1 cellular context compared by ENCODE assay signal in the genomic region with DNA sequence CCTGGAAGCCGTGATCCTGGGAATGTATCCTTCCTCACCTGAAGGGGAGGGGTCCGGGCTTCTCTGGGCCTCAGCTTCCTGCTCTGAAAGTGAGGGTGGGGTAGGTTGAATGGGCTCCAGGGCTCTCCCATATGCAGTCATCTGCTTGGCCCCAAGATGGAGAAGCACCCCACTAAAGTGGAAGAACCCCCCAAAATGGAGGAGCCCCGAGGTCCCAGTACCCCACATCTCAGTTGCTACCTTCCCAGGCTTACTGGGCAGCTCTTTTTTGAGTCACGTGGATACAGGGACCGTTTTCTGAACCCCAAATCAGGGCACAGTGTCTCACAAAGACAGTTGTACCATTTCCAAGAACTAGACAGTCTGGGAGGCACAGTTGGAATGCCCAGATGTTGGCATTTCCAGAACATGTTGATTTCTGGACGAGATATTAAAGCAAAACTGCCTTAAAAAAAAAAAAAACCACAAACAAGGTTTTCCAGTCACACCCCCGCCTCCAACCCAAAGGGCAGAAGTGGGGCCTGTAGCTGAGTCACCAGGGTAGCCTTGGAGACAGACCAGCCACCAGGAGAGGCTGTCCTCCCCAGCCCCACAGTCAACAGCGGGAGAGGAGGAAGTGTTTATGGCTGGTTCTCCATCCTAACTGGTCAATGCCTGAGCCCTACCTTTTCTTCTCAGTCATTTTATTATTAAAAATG.
TF ChIP-seq lines count a peak whose summit lies in the region.

No MANE protein-coding gene starts in this region.

TF ChIP-seq in SK-N-SH, 30 proteins besides CTCF, POLR2A, EP300 and RAD21 (continued from another document):
- no peak for TF ChIP-seq RFX5 (IDR thresholded peaks at IDR 0.05; ENCODE audit: low read length)
- no peak for TF ChIP-seq SIN3A (IDR thresholded peaks at IDR 0.05; ENCODE audit: borderline replicate concordance, low read depth, low read length)
- TF ChIP-seq POLR2AphosphoS5 (IDR thresholded peaks at IDR 0.05; ENCODE audit: low read depth, low read length) = peak; percentile 27; the same call in 1 of the 2 replicates
- TF ChIP-seq EZH2phosphoT487 (IDR thresholded peaks at IDR 0.05; ENCODE audit: borderline replicate concordance, low read depth) = no peak
- TF ChIP-seq ZBTB33 (IDR thresholded peaks at IDR 0.05; ENCODE audit: borderline replicate concordance, low read depth) = no peak
- no peak for TF ChIP-seq FOXM1 (IDR thresholded peaks at IDR 0.05; ENCODE audit: low read depth)
- TF ChIP-seq TCF12 (IDR thresholded peaks at IDR 0.05) = peak; percentile 58
- no peak for TF ChIP-seq MXI1 (IDR thresholded peaks at IDR 0.05; ENCODE audit: low read depth, low read length)
- peak; percentile 55 for TF ChIP-seq JUND (IDR thresholded peaks at IDR 0.05)
- TF ChIP-seq, protein P1, sequence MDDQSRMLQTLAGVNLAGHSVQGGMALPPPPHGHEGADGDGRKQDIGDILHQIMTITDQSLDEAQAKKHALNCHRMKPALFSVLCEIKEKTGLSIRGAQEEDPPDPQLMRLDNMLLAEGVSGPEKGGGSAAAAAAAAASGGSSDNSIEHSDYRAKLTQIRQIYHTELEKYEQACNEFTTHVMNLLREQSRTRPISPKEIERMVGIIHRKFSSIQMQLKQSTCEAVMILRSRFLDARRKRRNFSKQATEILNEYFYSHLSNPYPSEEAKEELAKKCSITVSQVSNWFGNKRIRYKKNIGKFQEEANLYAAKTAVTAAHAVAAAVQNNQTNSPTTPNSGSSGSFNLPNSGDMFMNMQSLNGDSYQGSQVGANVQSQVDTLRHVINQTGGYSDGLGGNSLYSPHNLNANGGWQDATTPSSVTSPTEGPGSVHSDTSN (IDR thresholded peaks at IDR 0.05) = no peak
- TF ChIP-seq YY1 (IDR thresholded peaks at IDR 0.05; ENCODE audit: low read depth) = no peak
- no peak for TF ChIP-seq NRF1 (IDR thresholded peaks at IDR 0.05; ENCODE audit: low read depth, low read length)
- TF ChIP-seq USF2 (IDR thresholded peaks at IDR 0.05; ENCODE audit: borderline replicate concordance, low read depth, low read length) = no peak
- TF ChIP-seq, protein P2, sequence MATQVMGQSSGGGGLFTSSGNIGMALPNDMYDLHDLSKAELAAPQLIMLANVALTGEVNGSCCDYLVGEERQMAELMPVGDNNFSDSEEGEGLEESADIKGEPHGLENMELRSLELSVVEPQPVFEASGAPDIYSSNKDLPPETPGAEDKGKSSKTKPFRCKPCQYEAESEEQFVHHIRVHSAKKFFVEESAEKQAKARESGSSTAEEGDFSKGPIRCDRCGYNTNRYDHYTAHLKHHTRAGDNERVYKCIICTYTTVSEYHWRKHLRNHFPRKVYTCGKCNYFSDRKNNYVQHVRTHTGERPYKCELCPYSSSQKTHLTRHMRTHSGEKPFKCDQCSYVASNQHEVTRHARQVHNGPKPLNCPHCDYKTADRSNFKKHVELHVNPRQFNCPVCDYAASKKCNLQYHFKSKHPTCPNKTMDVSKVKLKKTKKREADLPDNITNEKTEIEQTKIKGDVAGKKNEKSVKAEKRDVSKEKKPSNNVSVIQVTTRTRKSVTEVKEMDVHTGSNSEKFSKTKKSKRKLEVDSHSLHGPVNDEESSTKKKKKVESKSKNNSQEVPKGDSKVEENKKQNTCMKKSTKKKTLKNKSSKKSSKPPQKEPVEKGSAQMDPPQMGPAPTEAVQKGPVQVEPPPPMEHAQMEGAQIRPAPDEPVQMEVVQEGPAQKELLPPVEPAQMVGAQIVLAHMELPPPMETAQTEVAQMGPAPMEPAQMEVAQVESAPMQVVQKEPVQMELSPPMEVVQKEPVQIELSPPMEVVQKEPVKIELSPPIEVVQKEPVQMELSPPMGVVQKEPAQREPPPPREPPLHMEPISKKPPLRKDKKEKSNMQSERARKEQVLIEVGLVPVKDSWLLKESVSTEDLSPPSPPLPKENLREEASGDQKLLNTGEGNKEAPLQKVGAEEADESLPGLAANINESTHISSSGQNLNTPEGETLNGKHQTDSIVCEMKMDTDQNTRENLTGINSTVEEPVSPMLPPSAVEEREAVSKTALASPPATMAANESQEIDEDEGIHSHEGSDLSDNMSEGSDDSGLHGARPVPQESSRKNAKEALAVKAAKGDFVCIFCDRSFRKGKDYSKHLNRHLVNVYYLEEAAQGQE (IDR thresholded peaks at IDR 0.05; ENCODE audit: low read depth, low read length) = no peak
- TF ChIP-seq IRF3 (IDR thresholded peaks at IDR 0.05; ENCODE audit: low read depth, low read length) = no peak
- TF ChIP-seq SMC3 (IDR thresholded peaks at IDR 0.05; ENCODE audit: low read depth, low read length) = no peak
- no peak for TF ChIP-seq USF1 (IDR thresholded peaks at IDR 0.05; ENCODE audit: borderline replicate concordance, low read depth)
- TF ChIP-seq ELF1 (IDR thresholded peaks at IDR 0.05) = no peak
- TF ChIP-seq RCOR1 (IDR thresholded peaks at IDR 0.05; ENCODE audit: low read length) = no peak
- no peak for TF ChIP-seq GATA2 (CRISPR knock-in tag; IDR thresholded peaks at IDR 0.05)
- TF ChIP-seq TAF1 (IDR thresholded peaks at IDR 0.05; ENCODE audit: borderline replicate concordance, low read depth, low read length) = no peak
- no peak for TF ChIP-seq CHD2 (IDR thresholded peaks at IDR 0.05; ENCODE audit: low read length, partially characterized antibody)
- no peak for TF ChIP-seq MEF2A (IDR thresholded peaks at IDR 0.05; ENCODE audit: borderline replicate concordance, low read depth)
